9 cellular contexts compared by ENCODE assay signal in the genomic region with DNA sequence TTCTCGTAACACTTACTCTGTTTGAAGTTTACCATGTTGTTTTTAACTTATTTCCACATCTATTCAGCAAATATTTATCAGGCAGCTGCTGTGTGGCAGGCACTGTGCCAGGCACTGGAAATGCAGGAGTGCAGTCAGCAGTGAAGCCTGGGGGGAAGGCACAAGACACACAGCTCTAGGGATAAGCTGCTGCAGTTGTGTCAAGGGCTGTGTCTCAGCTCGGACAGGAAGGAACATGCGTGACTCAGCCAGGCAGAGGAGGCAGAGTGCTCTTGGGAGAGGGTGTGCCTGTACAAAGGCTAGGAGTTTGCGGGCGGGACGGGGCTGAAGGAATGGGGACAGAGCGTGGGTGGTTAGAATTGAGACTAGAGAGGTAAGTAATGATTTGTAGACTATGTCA. TPM values are rescaled to one million over a fixed set of nuclear protein-coding genes. Genes with fewer than 3 reads are reported as not detected.
A peak's percentile ranks its signal among the peaks of the same experiment; 100 is the strongest.
DNase-seq lines count a peak whose midpoint lies in the region; ATAC-seq lines count a peak whose summit lies in the region.
"Had no signal": no experiment of that assay in that cellular context is flagged by ENCODE, and none has a peak within 500 bp of the region (broad histone marks: within the 10 kb centered on the region; RNA-seq: fewer than 3 reads in every experiment).

No MANE protein-coding gene starts in this region.

- DNase-seq in ELR (ENCODE audit: low read depth) (peak; percentile 93), T1000 (lab: John Stamatoyannopoulos, UW) (peak; percentile 48), glomerular endothelial cell (ENCODE audit: extremely low read depth, low read depth, low spot score) (peak; percentile 63), renal cortical epithelial cell (ENCODE audit: low read depth) (peak; percentile 94), cortex of kidney (lab: John Stamatoyannopoulos, UW) (no peak)
- DNase-seq: naive B cell had no signal

- ATAC-seq in HG03175 (IDR thresholded peaks at IDR 0.05; ENCODE audit: unreplicated experiment), result no peak
- ATAC-seq in GM18511 (IDR thresholded peaks at IDR 0.05; ENCODE audit: unreplicated experiment), result no peak
- no peak for ATAC-seq in HG02798 (IDR thresholded peaks at IDR 0.05; ENCODE audit: poor library complexity, unreplicated experiment)

RNA-seq across cellular contexts. Expression of a gene that starts 24.7 kb away (rescaled TPM):
- total RNA-seq in glomerular endothelial cell, result 6.8 and 8.3 TPM in 2 replicates
- 8.8 and 9.2 TPM in 2 replicates for total RNA-seq in renal cortical epithelial cell
